24 cellular contexts compared by ENCODE assay signal in the genomic region with DNA sequence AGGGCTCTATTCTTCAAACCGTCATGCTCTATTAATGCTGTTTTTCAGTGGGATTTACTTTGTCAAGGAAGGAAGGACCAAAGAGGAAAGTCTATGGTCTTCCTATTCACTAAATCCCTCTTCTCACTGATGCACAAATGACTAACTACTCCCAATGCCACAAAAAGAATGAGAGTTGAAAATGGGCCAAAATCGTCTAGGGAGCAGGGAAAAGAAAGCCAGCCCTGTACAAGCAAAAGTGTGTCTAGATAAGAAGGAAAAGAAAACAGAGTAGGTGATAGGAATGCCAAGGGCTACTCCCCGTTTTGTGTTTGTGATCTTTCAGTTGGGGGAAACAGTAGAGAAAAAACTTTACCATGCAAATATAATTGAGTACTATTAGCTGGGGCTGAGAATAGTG.
DNase-seq lines count a peak whose midpoint lies in the region; ATAC-seq and TF ChIP-seq lines count a peak whose summit lies in the region.
"Had no signal": no experiment of that assay in that cellular context is flagged by ENCODE, and none has a peak within 500 bp of the region (broad histone marks: within the 10 kb centered on the region; RNA-seq: fewer than 3 reads in every experiment).

No MANE protein-coding gene starts in this region.

- H3K4me3 ChIP-seq in adipocyte (ENCODE audit: low read length) (no peak overlapping the region), fibroblast of the aortic adventitia (ENCODE audit: low read depth, low read length) (no peak overlapping the region), transverse colon (no peak overlapping the region)
- H3K4me3 ChIP-seq: hepatocyte, MG63, psoas muscle, thoracic aorta had no signal

- no peak for TF ChIP-seq POLR2A in transverse colon (IDR thresholded peaks at IDR 0.05)

- peak; percentile 11 for DNase-seq in NCI-H345 (lab: John Stamatoyannopoulos, UW)
- no peak for DNase-seq in NCI-H345 treated with DMSO at 0.1 percent for 48 hours (lab: John Stamatoyannopoulos, UW; ENCODE audit: unreplicated experiment)
- peak; percentile 27 for DNase-seq in adipocyte (ENCODE audit: low read depth)
- DNase-seq in fibroblast of the aortic adventitia (ENCODE audit: low read depth), result peak; percentile 74
- no peak for DNase-seq in transverse colon
- DNase-seq in NCI-H1105 (lab: John Stamatoyannopoulos, UW), result no peak
- DNase-seq: activated CD4-positive, alpha-beta T cell treated with anti-CD3 and anti-CD28 coated beads, Interleukin-2, amount 50 U/mL, for 4 hours; activated CD8-positive, alpha-beta memory T cell treated with anti-CD3 and anti-CD28 coated beads, Interleukin-2, amount 50 U/mL, for 48 hours; DMS79; foreskin keratinocyte; immature natural killer cell; MG63; NCI-H1436; NCI-H524 treated with DMSO at 0.1 percent for 48 hours; psoas muscle; RPMI8226; stimulated activated CD4-positive, alpha-beta T cell treated with anti-CD3 and anti-CD28 coated beads, Interleukin-2, amount 100 ng/mL, for 48 hours; stimulated activated naive B cell treated with anti-CD40 and anti-IgM and Interleukin-4, amounts not matched to agents 10 μg/mL and 1 μg/mL and 100 μg/mL, for 72 hours had no signal

- H3K9me3 ChIP-seq in adipocyte (ENCODE audit: control insufficient read depth, low read length), result peaks cover 9% of the 10 kb centered on the region
- peaks cover 4% of the 10 kb centered on the region in 2 donors for H3K9me3 ChIP-seq in transverse colon
- H3K9me3 ChIP-seq: MG63, psoas muscle, thoracic aorta had no signal

- no peak for TF ChIP-seq EP300 in transverse colon (IDR thresholded peaks at IDR 0.05; ENCODE audit: low read depth)

- H3K36me3 ChIP-seq in adipocyte (ENCODE audit: control insufficient read depth, insufficient read depth, low read length, severe bottlenecking), result no peaks in the 10 kb centered on the region
- no peaks in the 10 kb centered on the region for H3K36me3 ChIP-seq in transverse colon
- H3K36me3 ChIP-seq: MG63, thoracic aorta had no signal

- in situ Hi-C loops in transverse colon (cut with MboI; ENCODE audit: low pct_ligation_motif_present in 1 of 4, low pct_unique_long_range_greater_than_20kb in 1 of 4, low sequenced_read_pairs in 3 of 4), result no loop called here

- no peak overlapping the region for H3K9ac ChIP-seq in adipocyte (ENCODE audit: low read length)

- ATAC-seq in HG03095 (IDR thresholded peaks at IDR 0.05; ENCODE audit: unreplicated experiment) (no peak), GM21528 (IDR thresholded peaks at IDR 0.05; ENCODE audit: low FRiP score, unreplicated experiment) (no peak)
- ATAC-seq: foreskin keratinocyte; psoas muscle; stimulated activated naive B cell treated with anti-CD40 and anti-IgM and Interleukin-4, amounts not matched to agents 10 μg/mL and 1 μg/mL and 100 μg/mL, for 72 hours; WTC11 had no signal

- H3K27ac ChIP-seq in transverse colon, result no peak overlapping the region
- H3K27ac ChIP-seq: 22Rv1, foreskin keratinocyte, hepatocyte, psoas muscle, thoracic aorta had no signal

- 30 to 43% methylated on average over 3 of the region's 3 CpGs for WGBS in transverse colon (ENCODE audit: low coverage in 1 of 2), 2 donors

- intact Hi-C loops in transverse colon (cut with DNase I; ENCODE audit: low total_unique reads), result no loop called here

- H3K4me1 ChIP-seq in adipocyte (ENCODE audit: control insufficient read depth, insufficient read depth, low read length) (no peaks in the 10 kb centered on the region), transverse colon (no peaks in the 10 kb centered on the region)
- H3K4me1 ChIP-seq: foreskin keratinocyte, psoas muscle had no signal

- no peak for TF ChIP-seq CTCF in fibroblast of the aortic adventitia (IDR thresholded peaks at IDR 0.05; ENCODE audit: insufficient read depth, low read length)
- TF ChIP-seq CTCF in transverse colon (IDR thresholded peaks at IDR 0.05), result no peak

- no peaks in the 10 kb centered on the region for H3K27me3 ChIP-seq in adipocyte (replicated peaks; ENCODE audit: control insufficient read depth, insufficient read depth, low read length)
- H3K27me3 ChIP-seq in transverse colon, result no peaks in the 10 kb centered on the region
- H3K27me3 ChIP-seq: foreskin keratinocyte, hepatocyte, MG63 had no signal

Comparison
In these comparisons a context has a peak if more than half of its experiments do, and no peak if none do; other contexts are left out.
1. DNase-seq: peak in NCI-H345 (single experiment), adipocyte (single experiment) and fibroblast of the aortic adventitia (single experiment); none in NCI-H345 treated with DMSO at 0.1 percent for 48 hours (single experiment), transverse colon (single experiment) and NCI-H1105 (single experiment).